Comparison of ENCODE assay signal across 10 cellular contexts in genomic region chr22:40853330-40853729, GRCh38. TPM values are rescaled to one million over a fixed set of nuclear protein-coding genes. Genes with fewer than 3 reads are reported as not detected.
DNase-seq lines count a peak whose midpoint lies in the region; ATAC-seq and TF ChIP-seq lines count a peak whose summit lies in the region.
"Had no signal": no experiment of that assay in that cellular context is flagged by ENCODE, and none has a peak within 500 bp of the region (broad histone marks: within the 10 kb centered on the region; RNA-seq: fewer than 3 reads in every experiment).

No MANE protein-coding gene starts in this region.

- no peak overlapping the region for H3K27ac ChIP-seq in CD4-positive, alpha-beta T cell (ENCODE audit: low read depth, low read length)
- H3K27ac ChIP-seq in KMS-11, result no peak overlapping the region
- no peak overlapping the region for H3K27ac ChIP-seq in substantia nigra (ENCODE audit: low read depth, low read length, poor library complexity, severe bottlenecking)
- H3K27ac ChIP-seq in uterus, result peak overlapping the region in 1 of 2 donors; percentile 99

- peaks cover 22% of the 10 kb centered on the region for H4K20me1 ChIP-seq in KMS-11 (ENCODE audit: insufficient read depth)

- H3K4me3 Mint-ChIP-seq in CD4-positive, alpha-beta T cell, result peak overlapping the region; percentile 31
- H3K4me3 Mint-ChIP-seq in chondrocyte (ENCODE audit: unreplicated experiment) (peak overlapping the region; percentile 8), neural crest cell (peak overlapping the region; percentile 96)

- intact Hi-C loops in CD4-positive, alpha-beta T cell (cut with DNase I, micrococcal nuclease), result loop anchor here in 1 of 2 experiments (10.0 kb wide), 1 partner anchor 771 kb away; the partner anchor contains the start of genes DESI1 and XRCC6
- intact Hi-C loops in uterus (cut with DNase I; ENCODE audit: low total_unique reads), result no loop called here

- CTCF ChIA-PET in CD4-positive, alpha-beta T cell (lab: Charles Lee), result no interaction called here

- H3K4me1 Mint-ChIP-seq in CD4-positive, alpha-beta T cell (ENCODE audit: low read depth), result peaks cover 74% of the 10 kb centered on the region
- H3K4me1 Mint-ChIP-seq in chondrocyte (ENCODE audit: low read depth) (peaks cover 52% of the 10 kb centered on the region), neural crest cell (peaks cover 56% of the 10 kb centered on the region)

- POLR2A ChIA-PET in CD4-positive, alpha-beta T cell (lab: Charles Lee), result no interaction called here

- H3K4me2 ChIP-seq in KMS-11, result peak overlapping the region; percentile 98; the same call in 1 of the 2 replicates

- no peaks in the 10 kb centered on the region for H3K27me3 ChIP-seq in CD4-positive, alpha-beta T cell (ENCODE audit: control insufficient read depth, insufficient read depth, low read length)
- no peaks in the 10 kb centered on the region for H3K27me3 ChIP-seq in KMS-11 (ENCODE audit: insufficient read depth, low read depth)
- H3K27me3 ChIP-seq in uterus, result no peaks in the 10 kb centered on the region

- TF ChIP-seq CTCF in CD4-positive, alpha-beta T cell (IDR thresholded peaks at IDR 0.05), result no peak
- TF ChIP-seq CTCF in KMS-11 (conservative IDR thresholded peaks at IDR 0.05; ENCODE audit: low read depth, low read length), result no peak
- TF ChIP-seq CTCF in chondrocyte (IDR thresholded peaks at IDR 0.05), result no peak
- TF ChIP-seq CTCF in neural crest cell (conservative IDR thresholded peaks at IDR 0.05), result no peak
- no peak for TF ChIP-seq CTCF in uterus (IDR thresholded peaks at IDR 0.05)

- no peak for DNase-seq in CD4-positive, alpha-beta T cell
- DNase-seq in chondrocyte (ENCODE audit: low spot score), result no peak
- DNase-seq in neural crest cell (ENCODE audit: low read depth, low spot score), result no peak
- DNase-seq in stimulated activated CD8-positive, alpha-beta memory T cell treated with anti-CD3 and anti-CD28 coated beads, Interleukin-4, amount 100 ng/mL, for 48 hours, result no peak
- DNase-seq in DMS 273 (lab: John Stamatoyannopoulos, UW; ENCODE audit: unreplicated experiment), result no peak
- DNase-seq in substantia nigra (lab: John Stamatoyannopoulos, UW), result no peak
- no peak for DNase-seq in uterus
- DNase-seq: NCI-H748 treated with DMSO at 0.1 percent for 48 hours had no signal

- H3K4me3 ChIP-seq in KMS-11 (IDR thresholded peaks at IDR 0.05; ENCODE audit: insufficient read depth, low read depth, low read length), result no peak overlapping the region
- H3K4me3 ChIP-seq in uterus, result peak overlapping the region in 1 of 2 donors; percentile 85

- no peak for ATAC-seq in CD4-positive, alpha-beta T cell (ENCODE audit: poor library complexity)

- H3K27me3 Mint-ChIP-seq in CD4-positive, alpha-beta T cell, result no peaks in the 10 kb centered on the region
- H3K27me3 Mint-ChIP-seq in chondrocyte (ENCODE audit: low read depth), result no peaks in the 10 kb centered on the region
- H3K27me3 Mint-ChIP-seq in neural crest cell (ENCODE audit: low read depth), result no peaks in the 10 kb centered on the region

- H3K36me3 ChIP-seq in KMS-11 (ENCODE audit: insufficient read depth) (no peaks in the 10 kb centered on the region), uterus (no peaks in the 10 kb centered on the region)

- peaks cover 67% of the 10 kb centered on the region for H3K36me3 Mint-ChIP-seq in CD4-positive, alpha-beta T cell (ENCODE audit: low read depth)
- H3K36me3 Mint-ChIP-seq in chondrocyte (ENCODE audit: low read depth), result peaks cover 6% of the 10 kb centered on the region
- no peaks in the 10 kb centered on the region for H3K36me3 Mint-ChIP-seq in neural crest cell (ENCODE audit: low read depth)

- no peak overlapping the region for H2AFZ ChIP-seq in KMS-11 (ENCODE audit: low read depth)

- H3K27ac Mint-ChIP-seq in CD4-positive, alpha-beta T cell, result peak overlapping the region; percentile 100
- H3K27ac Mint-ChIP-seq in chondrocyte (ENCODE audit: unreplicated experiment) (peak overlapping the region; percentile 60), neural crest cell (ENCODE audit: unreplicated experiment) (peak overlapping the region; percentile 31)

- no peak for TF ChIP-seq POLR2A in uterus (IDR thresholded peaks at IDR 0.05)

- no peaks in the 10 kb centered on the region for H3K9me3 Mint-ChIP-seq in CD4-positive, alpha-beta T cell
- H3K9me3 Mint-ChIP-seq in chondrocyte (ENCODE audit: low read depth) (no peaks in the 10 kb centered on the region), neural crest cell (no peaks in the 10 kb centered on the region)

- peaks cover 93% of the 10 kb centered on the region for H3K79me2 ChIP-seq in KMS-11 (ENCODE audit: insufficient read depth, low read depth)

- H3K4me1 ChIP-seq in KMS-11 (ENCODE audit: low read depth, poor library complexity, severe bottlenecking) (peaks cover 40% of the 10 kb centered on the region), uterus (no peaks in the 10 kb centered on the region)

- H3K9me3 ChIP-seq in CD4-positive, alpha-beta T cell (ENCODE audit: control insufficient read depth, low read length), result no peaks in the 10 kb centered on the region
- no peaks in the 10 kb centered on the region for H3K9me3 ChIP-seq in uterus

- H3K9ac ChIP-seq in KMS-11, result no peak overlapping the region

RNA-seq across cellular contexts. Expression of gene ST13, which starts 3.1 kb away (rescaled TPM):
- 100 to 1,000 TPM; 164 to 170 TPM for total RNA-seq in CD4-positive, alpha-beta T cell
- total RNA-seq in chondrocyte (187 to 229 TPM (median 207 TPM) in 3 replicates), neural crest cell (303 and 321 TPM in 2 replicates), uterus (100 to 1,000 TPM; 139 to 285 (median 189) TPM)

RNA-seq across cellular contexts. Expression of gene XPNPEP3, which starts 3.6 kb away (rescaled TPM):
- total RNA-seq in CD4-positive, alpha-beta T cell, result 10 to 100 TPM; 16.3 to 17.9 TPM
- total RNA-seq in chondrocyte (14.7 to 24.6 TPM (median 15.3 TPM) in 3 replicates), neural crest cell (34.7 and 37.0 TPM in 2 replicates), uterus (10 to 100 TPM in 2 of 4 donors, 1 to 10 TPM in 2; 1.5 to 25.6 (median 8.0) TPM)

RNA-seq across cellular contexts. Expression of gene DNAJB7, which starts 8.6 kb away (rescaled TPM):
- not detected for total RNA-seq in CD4-positive, alpha-beta T cell
- not detected in 3 replicates for total RNA-seq in chondrocyte
- not detected in 2 replicates for total RNA-seq in neural crest cell
- total RNA-seq in uterus, result not detected
- total RNA-seq: T-helper 1 cell treated with Interleukin-12 subunit alpha and Interleukin-12 subunit beta and Interleukin-4 antibody, amounts not matched to agents 30 ng/mL and 1 ng/mL, for 36 hours had no signal

RNA-seq across cellular contexts. Expression of gene SLC25A17, which starts 34.2 kb away (rescaled TPM):
- total RNA-seq in CD4-positive, alpha-beta T cell, result 1 to 10 TPM; 2.8 to 4.0 TPM
- total RNA-seq in chondrocyte, result 17.4 to 19.2 TPM (median 18.5 TPM) in 3 replicates
- total RNA-seq in neural crest cell, result 25.7 and 28.1 TPM in 2 replicates
- 10 to 100 TPM; 12.6 to 34.5 (median 20.7) TPM for total RNA-seq in uterus

Comparison
In these comparisons a context has a peak if more than half of its experiments do, and no peak if none do; other contexts are left out.
1. H3K27ac Mint-ChIP-seq: peak in every context shown above with its lines; median percentile 100 in CD4-positive, alpha-beta T cell; 60 in chondrocyte; 31 in neural crest cell.
2. H3K4me3 Mint-ChIP-seq: peak in every context shown above with its lines; median percentile 96 in neural crest cell; 31 in CD4-positive, alpha-beta T cell; 8 in chondrocyte.